In the genomic region with DNA sequence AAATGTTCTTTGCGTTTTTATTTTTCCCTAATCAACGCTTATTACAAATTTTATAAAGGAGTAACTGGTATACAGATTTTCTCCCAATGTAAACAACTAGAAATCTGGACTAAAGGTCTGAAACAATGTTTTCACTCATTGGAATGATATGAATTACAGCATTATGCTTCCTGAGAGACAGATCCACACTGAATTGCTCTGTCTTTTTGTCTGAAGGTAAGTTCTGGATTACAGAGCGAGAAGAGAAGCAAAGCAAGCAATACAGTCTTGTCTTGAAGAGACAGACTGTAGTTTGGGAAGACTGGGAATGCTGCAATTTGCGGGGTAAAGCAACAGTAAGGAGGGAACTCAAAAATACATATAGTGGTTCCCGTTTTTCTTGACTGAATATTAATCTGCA, we compare ENCODE assay signal across 26 cellular contexts.
"Had no signal": no experiment of that assay in that cellular context is flagged by ENCODE, and none has a peak within 500 bp of the region (broad histone marks: within the 10 kb centered on the region; RNA-seq: fewer than 3 reads in every experiment).

No MANE protein-coding gene starts in this region.

- H3K36me3 Mint-ChIP-seq: activated CD4-positive, alpha-beta memory T cell treated with anti-CD3 and anti-CD28 coated beads for 36 hours; activated naive CD4-positive, alpha-beta T cell treated with anti-CD3 and anti-CD28 coated beads, Interleukin-2, amount 10 ng/mL, durations not matched to agents 7 days and 5 days; activated naive CD8-positive, alpha-beta T cell treated with anti-CD3 and anti-CD28 coated beads for 36 hours had no signal

- H3K9me3 ChIP-seq: Peyer's patch, SJCRH30 had no signal

- H3K36me3 ChIP-seq: brain microvascular endothelial cell, cardiac muscle cell, Peyer's patch, SJCRH30 had no signal

- H3K27ac ChIP-seq: brain microvascular endothelial cell, cardiac muscle cell, Peyer's patch, RWPE1, SJCRH30 had no signal

- FAIRE-seq: K562 had no signal

- H3K4me3 ChIP-seq: cardiac muscle cell, K562, Peyer's patch, SJCRH30 had no signal

- DNase-seq: activated CD4-positive, alpha-beta memory T cell treated with anti-CD3 and anti-CD28 coated beads for 36 hours; activated CD4-positive, alpha-beta T cell treated with anti-CD3 and anti-CD28 coated beads for 1 hour; activated CD4-positive, alpha-beta T cell treated with anti-CD3 and anti-CD28 coated beads, Interleukin-2, amount 10 ng/mL, durations not matched to agents 24 days and 14 days; activated gamma-delta T cell; activated naive CD4-positive, alpha-beta T cell treated with anti-CD3 and anti-CD28 coated beads, Interleukin-2, amount 10 ng/mL, durations not matched to agents 7 days and 5 days; activated naive CD8-positive, alpha-beta T cell treated with anti-CD3 and anti-CD28 coated beads for 36 hours; activated T-cell treated with anti-CD3 and anti-CD28 coated beads for 4 hours; activated T-cell treated with anti-CD3 and anti-CD28 coated beads, Interleukin-2, amount 50 U/mL, for 48 hours; brain microvascular endothelial cell; Karpas-422; MM.1S; NCI-H1105; NCI-H1436; NCI-H187; NCI-H2081; NCI-H510A treated with DMSO at 0.1 percent for 48 hours; NCI-H774; Peyer's patch; Right ventricle myocardium superior; SJCRH30 had no signal

- H3K27me3 Mint-ChIP-seq: activated CD4-positive, alpha-beta memory T cell treated with anti-CD3 and anti-CD28 coated beads for 36 hours; activated CD4-positive, alpha-beta T cell treated with anti-CD3 and anti-CD28 coated beads, Interleukin-2, amount 10 ng/mL, durations not matched to agents 24 days and 14 days; activated naive CD4-positive, alpha-beta T cell treated with anti-CD3 and anti-CD28 coated beads, Interleukin-2, amount 10 ng/mL, durations not matched to agents 7 days and 5 days; activated naive CD8-positive, alpha-beta T cell treated with anti-CD3 and anti-CD28 coated beads for 36 hours; activated T-helper 17 cell treated with anti-CD3 and anti-CD28 coated beads, Interleukin-2, amount 50 U/mL, for 72 hours had no signal

- H3K27me3 ChIP-seq: brain microvascular endothelial cell, cardiac muscle cell, Peyer's patch, SJCRH30 had no signal

- H3K4me3 Mint-ChIP-seq: activated CD4-positive, alpha-beta memory T cell treated with anti-CD3 and anti-CD28 coated beads for 36 hours; activated CD4-positive, alpha-beta T cell treated with anti-CD3 and anti-CD28 coated beads, Interleukin-2, amount 10 ng/mL, durations not matched to agents 24 days and 14 days; activated naive CD4-positive, alpha-beta T cell treated with anti-CD3 and anti-CD28 coated beads, Interleukin-2, amount 10 ng/mL, durations not matched to agents 7 days and 5 days; activated naive CD8-positive, alpha-beta T cell treated with anti-CD3 and anti-CD28 coated beads for 36 hours; activated T-helper 17 cell treated with anti-CD3 and anti-CD28 coated beads, Interleukin-2, amount 50 U/mL, for 72 hours; T-helper 1 cell treated with Interleukin-12 subunit alpha and Interleukin-12 subunit beta and Interleukin-4 antibody, amounts not matched to agents 30 μg/mL and 1 μg/mL, for 36 hours; WTC11 had no signal

- H3K4me1 Mint-ChIP-seq: activated CD4-positive, alpha-beta T cell treated with anti-CD3 and anti-CD28 coated beads, Interleukin-2, amount 10 ng/mL, durations not matched to agents 24 days and 14 days; activated naive CD4-positive, alpha-beta T cell treated with anti-CD3 and anti-CD28 coated beads, Interleukin-2, amount 10 ng/mL, durations not matched to agents 7 days and 5 days; activated naive CD8-positive, alpha-beta T cell treated with anti-CD3 and anti-CD28 coated beads for 36 hours; activated T-helper 17 cell treated with anti-CD3 and anti-CD28 coated beads, Interleukin-2, amount 50 U/mL, for 72 hours; WTC11 had no signal

- H3K4me1 ChIP-seq: Peyer's patch, SJCRH30 had no signal

- H3K27ac Mint-ChIP-seq: activated CD4-positive, alpha-beta memory T cell treated with anti-CD3 and anti-CD28 coated beads for 36 hours; activated CD4-positive, alpha-beta T cell treated with anti-CD3 and anti-CD28 coated beads, Interleukin-2, amount 10 ng/mL, durations not matched to agents 24 days and 14 days; activated naive CD4-positive, alpha-beta T cell treated with anti-CD3 and anti-CD28 coated beads, Interleukin-2, amount 10 ng/mL, durations not matched to agents 7 days and 5 days; activated naive CD8-positive, alpha-beta T cell treated with anti-CD3 and anti-CD28 coated beads for 36 hours; activated T-helper 17 cell treated with anti-CD3 and anti-CD28 coated beads, Interleukin-2, amount 50 U/mL, for 72 hours; T-helper 1 cell treated with Interleukin-12 subunit alpha and Interleukin-12 subunit beta and Interleukin-4 antibody, amounts not matched to agents 30 μg/mL and 1 μg/mL, for 36 hours; WTC11 had no signal
